ENCODE assay signal across 8 cellular contexts in the genomic region with DNA sequence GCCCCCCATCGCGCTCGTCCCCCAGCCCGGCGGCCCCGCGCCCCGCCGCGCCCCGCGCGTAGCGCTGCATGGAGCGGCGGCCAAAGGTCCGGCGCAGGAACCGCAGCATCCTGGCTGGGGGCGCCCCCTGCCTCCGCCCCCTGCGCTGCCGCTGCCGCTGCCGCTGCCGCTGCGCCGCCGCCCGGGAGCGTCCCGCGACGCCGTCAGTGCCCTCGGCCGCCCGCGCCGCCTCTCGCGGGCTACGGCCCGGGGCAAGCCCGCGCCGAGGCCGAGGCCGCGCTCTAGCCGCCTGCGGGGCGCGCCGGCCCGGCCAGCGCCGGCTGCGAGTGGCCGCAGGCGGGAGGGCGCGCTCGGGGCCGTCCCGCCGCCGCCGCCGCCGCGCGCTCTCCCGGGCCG. TPM values are rescaled to one million over a fixed set of nuclear protein-coding genes. Genes with fewer than 3 reads are reported as not detected.
A peak's percentile ranks its signal among the peaks of the same experiment; 100 is the strongest.
DNase-seq lines count a peak whose midpoint lies in the region; ATAC-seq and TF ChIP-seq lines count a peak whose summit lies in the region.

No MANE protein-coding gene starts in this region.

- ATAC-seq in GM19455 (IDR thresholded peaks at IDR 0.05; ENCODE audit: unreplicated experiment), result peak; percentile 33
- ATAC-seq in HG03196 (IDR thresholded peaks at IDR 0.05; ENCODE audit: unreplicated experiment), result peak; percentile 20
- ATAC-seq in lower lobe of right lung, result no peak

- H3K9me3 Mint-ChIP-seq in mesothelial cell of epicardium, result no peaks in the 10 kb centered on the region

- no peaks in the 10 kb centered on the region for H3K36me3 Mint-ChIP-seq in mesothelial cell of epicardium

- no peak overlapping the region for H3K27ac Mint-ChIP-seq in mesothelial cell of epicardium

- H3K4me1 Mint-ChIP-seq in mesothelial cell of epicardium, result peaks cover 26% of the 10 kb centered on the region

- H3K4me1 ChIP-seq in tibial artery, result peaks cover 0 to 17% (median 13%) of the 10 kb centered on the region in 4 donors
- H3K4me1 ChIP-seq in lower lobe of right lung, result peaks cover 22% of the 10 kb centered on the region

- H3K27ac ChIP-seq in tibial artery, result no peak overlapping the region
- no peak overlapping the region for H3K27ac ChIP-seq in lower lobe of right lung

- H3K36me3 ChIP-seq in tibial artery (no peaks in the 10 kb centered on the region), lower lobe of right lung (no peaks in the 10 kb centered on the region)

- H3K27me3 Mint-ChIP-seq in mesothelial cell of epicardium (ENCODE audit: low read depth), result peaks cover 41% of the 10 kb centered on the region

- H3K4me3 ChIP-seq in tibial artery, result peak overlapping the region; percentile 34 to 47
- H3K4me3 ChIP-seq in lower lobe of right lung, result no peak overlapping the region

- H3K9me3 ChIP-seq in tibial artery (no peaks in the 10 kb centered on the region), lower lobe of right lung (no peaks in the 10 kb centered on the region)

- H3K27me3 ChIP-seq in tibial artery, result peaks cover 0 to 49% of the 10 kb centered on the region in 2 donors
- peaks cover 31% of the 10 kb centered on the region for H3K27me3 ChIP-seq in lower lobe of right lung (ENCODE audit: low read depth)

- TF ChIP-seq CTCF in tibial artery (IDR thresholded peaks at IDR 0.05) (no peak), lower lobe of right lung (IDR thresholded peaks at IDR 0.05) (no peak), mesothelial cell of epicardium (IDR thresholded peaks at IDR 0.05; ENCODE audit: unreplicated experiment) (no peak)

- intact Hi-C loops in tibial artery (cut with DNase I; ENCODE audit: low total_unique reads), result loop anchor here (5.0 kb wide), 1 partner anchor 78 kb away; no protein-coding TSS in a partner anchor
- intact Hi-C loops in lower lobe of right lung (cut with DNase I), result no loop called here

- H3K4me3 Mint-ChIP-seq in mesothelial cell of epicardium, result no peak overlapping the region

- DNase-seq in EL (peak; percentile 37), dermis blood vessel endothelial cell (peak; percentile 22), tibial artery (no peak), lower lobe of right lung (no peak), mesothelial cell of epicardium (ENCODE audit: low spot score in 2 of 2, unreplicated experiment in 2 of 2) (no peak), NAMALWA (ENCODE audit: low spot score) (no peak)

RNA-seq across cellular contexts. Expression of a gene that starts 0.5 kb away (rescaled TPM):
- total RNA-seq in dermis blood vessel endothelial cell, result 0.34 and 0.79 TPM in 2 replicates
- total RNA-seq in lower lobe of right lung, result 12.1 TPM
- total RNA-seq in mesothelial cell of epicardium, result 5.2 to 5.5 TPM (median 5.3 TPM) in 3 replicates

Comparison
In these comparisons a context has a peak if more than half of its experiments do, and no peak if none do; other contexts are left out.
1. DNase-seq: peak in EL (single experiment) and dermis blood vessel endothelial cell (single experiment); none in tibial artery (0 of 2), lower lobe of right lung (single experiment), mesothelial cell of epicardium (0 of 2) and NAMALWA (single experiment).
2. ATAC-seq: peak in GM19455 (single experiment) and HG03196 (single experiment); none in lower lobe of right lung (0 of 2).